ENCODE assay signal across 8 cellular contexts in the genomic region with DNA sequence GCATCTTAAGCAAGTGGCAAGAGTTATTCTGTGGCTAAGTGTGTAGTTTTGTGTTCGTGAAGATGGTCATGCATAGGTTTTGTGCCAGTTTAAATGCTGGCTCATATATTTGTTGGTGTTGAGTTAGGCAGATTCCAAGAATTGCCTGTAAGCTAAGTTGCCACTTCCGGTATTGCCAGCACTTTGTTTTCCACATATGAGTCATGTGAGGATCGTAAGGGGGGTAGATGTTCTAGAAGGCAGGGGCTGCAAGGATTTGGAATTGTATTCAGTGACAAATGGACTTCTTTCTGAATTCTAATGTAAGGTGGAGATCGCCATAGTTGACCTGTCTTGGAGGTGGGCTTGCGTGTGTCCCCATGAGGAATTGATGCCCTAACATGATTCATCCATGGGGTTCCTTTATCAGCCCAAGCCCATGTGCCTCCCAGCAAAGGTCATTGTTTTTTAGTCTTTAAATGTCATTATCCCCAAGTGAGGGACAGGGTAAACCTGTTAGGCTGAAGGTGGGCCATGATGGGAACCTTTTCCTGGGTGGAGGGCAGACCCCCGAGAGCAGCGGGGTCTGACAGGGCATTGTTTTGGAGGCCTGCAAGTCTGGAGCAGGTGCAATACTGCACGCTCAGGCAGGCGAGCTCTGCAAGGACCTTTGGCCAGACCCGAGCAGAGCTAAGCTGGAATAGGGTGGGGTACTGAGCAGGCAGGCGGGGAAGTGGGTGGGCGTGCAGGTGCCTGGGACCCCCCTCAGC.
A peak's percentile ranks its signal among the peaks of the same experiment; 100 is the strongest.
DNase-seq lines count a peak whose midpoint lies in the region; ATAC-seq and TF ChIP-seq lines count a peak whose summit lies in the region.

No MANE protein-coding gene starts in this region.

- no peak for ATAC-seq in GM21529 (IDR thresholded peaks at IDR 0.05; ENCODE audit: unreplicated experiment)

- peak overlapping the region; percentile 8 for H3K27ac Mint-ChIP-seq in endothelial cell (ENCODE audit: unreplicated experiment)

- H3K36me3 Mint-ChIP-seq in endothelial cell (ENCODE audit: low read depth, unreplicated experiment), result peaks cover 10% of the 10 kb centered on the region

- DNase-seq in GF-D8 (lab: John Stamatoyannopoulos, UW), result peak; percentile 44
- peak; percentile 78 for DNase-seq in RPMI7951 (ENCODE audit: low read depth)
- no peak for DNase-seq in endothelial cell (ENCODE audit: low spot score)
- DNase-seq in renal cortical epithelial cell (ENCODE audit: low read depth), result peak; percentile 87
- DNase-seq in COLO829 (ENCODE audit: low spot score), result no peak
- DNase-seq in D341Med (ENCODE audit: low spot score), result no peak
- DNase-seq in putamen (ENCODE audit: low spot score), result no peak

- H3K4me3 Mint-ChIP-seq in endothelial cell (ENCODE audit: unreplicated experiment), result no peak overlapping the region

- TF ChIP-seq CTCF in endothelial cell (IDR thresholded peaks at IDR 0.05; ENCODE audit: unreplicated experiment), result no peak

- peaks cover 14% of the 10 kb centered on the region for H3K27me3 Mint-ChIP-seq in endothelial cell (ENCODE audit: unreplicated experiment)

- H3K4me1 Mint-ChIP-seq in endothelial cell (ENCODE audit: unreplicated experiment), result peaks cover 68% of the 10 kb centered on the region

- H3K9me3 Mint-ChIP-seq in endothelial cell (ENCODE audit: unreplicated experiment), result no peaks in the 10 kb centered on the region

Comparison
In these comparisons a context has a peak if more than half of its experiments do, and no peak if none do; other contexts are left out.
1. DNase-seq: peak in GF-D8 (single experiment), RPMI7951 (single experiment) and renal cortical epithelial cell (single experiment); none in endothelial cell (single experiment), COLO829 (single experiment), D341Med (single experiment) and putamen (single experiment).